ENCODE assay signal across 8 cellular contexts in the genomic region with DNA sequence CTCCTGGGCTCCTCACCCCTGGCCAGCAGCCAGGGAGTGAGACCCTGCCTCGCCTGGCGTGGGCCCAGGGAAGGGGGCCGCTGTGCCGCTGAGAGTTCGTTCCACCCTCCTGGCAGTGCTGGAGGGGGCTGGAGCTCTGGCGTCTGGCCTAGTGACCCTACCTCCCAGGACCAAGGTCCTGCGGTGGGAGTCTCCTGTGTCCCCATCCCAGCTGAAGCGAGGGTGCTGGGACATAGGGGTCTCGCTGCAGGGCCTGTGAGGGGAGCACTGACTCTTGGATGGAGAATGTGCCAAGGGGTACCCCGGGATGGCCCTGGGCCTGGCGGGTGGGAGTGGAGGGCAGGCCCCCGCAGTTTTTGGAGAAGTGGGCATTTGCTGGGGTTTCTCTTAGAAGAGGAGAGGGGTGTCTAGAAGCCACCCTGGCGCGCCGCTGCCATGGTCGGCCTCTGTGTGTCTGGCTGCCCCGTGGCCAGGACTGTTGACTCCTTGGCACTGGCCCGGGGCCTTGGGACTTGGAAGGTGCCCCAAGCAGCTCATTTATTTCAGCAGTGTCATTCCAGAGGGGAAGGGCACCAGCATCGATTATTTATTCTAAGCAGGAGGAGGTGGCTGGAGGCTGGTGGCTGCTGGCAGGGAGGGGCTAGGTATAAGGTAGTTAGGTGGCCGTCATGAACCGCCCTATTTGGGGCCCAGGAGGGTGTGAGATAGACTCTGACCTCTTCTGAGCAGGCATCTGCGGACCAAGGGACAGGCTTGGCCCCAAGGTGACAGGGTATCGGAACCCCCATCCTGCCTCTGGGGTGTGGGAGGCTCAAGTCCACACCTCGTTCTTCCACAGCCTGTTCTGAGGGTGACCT. TPM values are rescaled to one million over a fixed set of nuclear protein-coding genes. Genes with fewer than 3 reads are reported as not detected.
DNase-seq lines count a peak whose midpoint lies in the region; ATAC-seq lines count a peak whose summit lies in the region.

No MANE protein-coding gene starts in this region.

- H3K27ac Mint-ChIP-seq in stimulated activated naive CD8-positive, alpha-beta T cell treated with anti-CD3 and anti-CD28 coated beads, Interleukin-15, Interleukin-2, amounts not matched to agents 100 ng/mL and 50 ng/mL, for 24 hours, result no peak overlapping the region

- ATAC-seq in stimulated activated naive CD8-positive, alpha-beta T cell treated with anti-CD3 and anti-CD28 coated beads, Interleukin-15, Interleukin-2, amounts not matched to agents 100 U/mL and 50 U/mL, for 24 hours, result no peak
- peak; percentile 49 for ATAC-seq in aorta (ENCODE audit: low FRiP score)

- no peak for DNase-seq in stimulated activated naive CD8-positive, alpha-beta T cell treated with anti-CD3 and anti-CD28 coated beads, Interleukin-15, Interleukin-2, amounts not matched to agents 100 U/mL and 50 U/mL, for 24 hours
- DNase-seq in midbrain (lab: John Stamatoyannopoulos, UW) (peak; percentile 45), aorta (no peak), iPS-NIHi7 (ENCODE audit: extremely low spot score) (no peak), posterior vena cava (ENCODE audit: low spot score) (no peak), HK-2 (ENCODE audit: unreplicated experiment) (no peak)

- H3K4me1 Mint-ChIP-seq in stimulated activated naive CD8-positive, alpha-beta T cell treated with anti-CD3 and anti-CD28 coated beads, Interleukin-15, Interleukin-2, amounts not matched to agents 100 ng/mL and 50 ng/mL, for 24 hours (ENCODE audit: low read depth), result peaks cover 19% of the 10 kb centered on the region

- H3K36me3 Mint-ChIP-seq in stimulated activated naive CD8-positive, alpha-beta T cell treated with anti-CD3 and anti-CD28 coated beads, Interleukin-15, Interleukin-2, amounts not matched to agents 100 ng/mL and 50 ng/mL, for 24 hours (ENCODE audit: low read depth), result no peaks in the 10 kb centered on the region

- H3K4me3 ChIP-seq in duodenal mucosa (ENCODE audit: low read depth in 1 of 2, low read length in 2 of 2), result peak overlapping the region; percentile 65 to 70
- no peak overlapping the region for H3K4me3 ChIP-seq in aorta (ENCODE audit: low read length in 2 of 2)

- H3K4me3 Mint-ChIP-seq in stimulated activated naive CD8-positive, alpha-beta T cell treated with anti-CD3 and anti-CD28 coated beads, Interleukin-15, Interleukin-2, amounts not matched to agents 100 ng/mL and 50 ng/mL, for 24 hours, result peak overlapping the region; percentile 56

- WGBS in aorta, 2 donors, result 53 to 54% methylated on average over 19 to 24 of the region's 24 CpGs

- no peaks in the 10 kb centered on the region for H3K9me3 Mint-ChIP-seq in stimulated activated naive CD8-positive, alpha-beta T cell treated with anti-CD3 and anti-CD28 coated beads, Interleukin-15, Interleukin-2, amounts not matched to agents 100 ng/mL and 50 ng/mL, for 24 hours

- H3K27me3 ChIP-seq in duodenal mucosa (ENCODE audit: control insufficient read depth in 1 of 2, insufficient read depth in 2 of 2, low read length in 2 of 2), result no peaks in the 10 kb centered on the region
- H3K27me3 ChIP-seq in aorta (ENCODE audit: control insufficient read depth in 1 of 2, insufficient read depth in 2 of 2, low read length in 1 of 2), result no peaks in the 10 kb centered on the region

- peak overlapping the region; percentile 64 to 74 for H3K9ac ChIP-seq in duodenal mucosa (ENCODE audit: low read depth in 1 of 2, low read length in 2 of 2)

- peaks cover 9 to 35% of the 10 kb centered on the region in 2 donors for H3K4me1 ChIP-seq in duodenal mucosa (ENCODE audit: control insufficient read depth in 1 of 2, insufficient read depth in 2 of 2, low read length in 2 of 2)
- no peaks in the 10 kb centered on the region for H3K4me1 ChIP-seq in aorta (ENCODE audit: control insufficient read depth in 1 of 2, insufficient read depth in 2 of 2, low read length in 2 of 2)

- H3K36me3 ChIP-seq in duodenal mucosa (ENCODE audit: control insufficient read depth in 1 of 2, insufficient read depth in 2 of 2, low read length in 2 of 2) (no peaks in the 10 kb centered on the region), aorta (ENCODE audit: control insufficient read depth in 1 of 2, insufficient read depth in 2 of 2, low read length in 1 of 2) (no peaks in the 10 kb centered on the region)

- H3K9me3 ChIP-seq in duodenal mucosa (ENCODE audit: control insufficient read depth in 1 of 2, low read length in 2 of 2) (no peaks in the 10 kb centered on the region), aorta (ENCODE audit: control insufficient read depth, low read length) (no peaks in the 10 kb centered on the region)

- peaks cover 5% of the 10 kb centered on the region for H3K27me3 Mint-ChIP-seq in stimulated activated naive CD8-positive, alpha-beta T cell treated with anti-CD3 and anti-CD28 coated beads, Interleukin-15, Interleukin-2, amounts not matched to agents 100 ng/mL and 50 ng/mL, for 24 hours

- H3K27ac ChIP-seq in duodenal mucosa (ENCODE audit: low read depth, low read length) (peak overlapping the region; percentile 61), aorta (ENCODE audit: low read depth in 1 of 2, low read length in 2 of 2) (no peak overlapping the region)

- intact Hi-C loops in aorta (cut with DNase I), result loop anchor here (5.0 to 10.0 kb wide), 2 partner anchors 50 to 112 kb away; no protein-coding TSS in a partner anchor
- intact Hi-C loops in posterior vena cava (cut with DNase I), result no loop called here

RNA-seq across cellular contexts. Expression of a gene that starts 1.5 kb away (rescaled TPM):
- total RNA-seq in aorta (10 to 100 TPM; 10.3 to 11.5 TPM), posterior vena cava (10 to 100 TPM; 14.7 to 17.0 TPM)
- 1 to 10 TPM; 4.3 to 4.8 TPM for polyA plus RNA-seq in aorta

Comparison
In these comparisons a context has a peak if more than half of its experiments do, and no peak if none do; other contexts are left out.
1. H3K4me3 ChIP-seq: peak in duodenal mucosa (2 of 2); none in aorta (0 of 2).
2. intact Hi-C loops: an anchor here in aorta (5.0 to 10.0 kb wide); none called in posterior vena cava.